In genomic region chr5:69489246-69489645, GRCh38 we compare ENCODE assay signal across 29 cellular contexts.
"Had no signal": no experiment of that assay in that cellular context is flagged by ENCODE, and none has a peak within 500 bp of the region (broad histone marks: within the 10 kb centered on the region; RNA-seq: fewer than 3 reads in every experiment).

No MANE protein-coding gene starts in this region.

- H3K4me3 Mint-ChIP-seq: activated B cell treated with CpG ODN at 0.5 μM for 24 hours; activated T-cell treated with anti-CD3 and anti-CD28 coated beads, Interleukin-2, amount 50 U/mL, for 72 hours; immature natural killer cell; mesothelial cell of epicardium; naive thymus-derived CD4-positive, alpha-beta T cell; stimulated activated effector memory CD8-positive, alpha-beta T cell treated with anti-CD3 and anti-CD28 coated beads, Interleukin-12 subunit alpha, Interleukin-12 subunit beta, amount 100 ng/mL, for 72 hours; stimulated activated naive CD8-positive, alpha-beta T cell treated with anti-CD3 and anti-CD28 coated beads, Interleukin-15, Interleukin-2, amounts not matched to agents 100 ng/mL and 50 ng/mL, for 24 hours had no signal

- H3K9me3 Mint-ChIP-seq: activated B cell treated with CpG ODN at 0.5 μM for 24 hours; activated naive CD4-positive, alpha-beta T cell treated with anti-CD3 and anti-CD28 coated beads, Interleukin-2, amount 50 U/mL, for 72 hours; activated T-cell treated with anti-CD3 and anti-CD28 coated beads, Interleukin-2, amount 50 U/mL, for 72 hours; brain; immature natural killer cell; mesothelial cell of epicardium; naive thymus-derived CD4-positive, alpha-beta T cell; neural crest cell; stimulated activated effector memory CD8-positive, alpha-beta T cell treated with anti-CD3 and anti-CD28 coated beads, Interleukin-12 subunit alpha, Interleukin-12 subunit beta, amount 100 ng/mL, for 72 hours; stimulated activated naive CD8-positive, alpha-beta T cell treated with anti-CD3 and anti-CD28 coated beads, Interleukin-15, Interleukin-2, amounts not matched to agents 100 ng/mL and 50 ng/mL, for 24 hours had no signal

- DNase-seq: activated B cell treated with CpG ODN at 0.5 μM for 24 hours; activated CD4-positive, alpha-beta T cell treated with anti-CD3 and anti-CD28 coated beads for 4 hours; activated CD4-positive, alpha-beta T cell treated with anti-CD3 and anti-CD28 coated beads, Interleukin-2, amount 50 U/mL, for 4 hours; activated naive CD4-positive, alpha-beta T cell; activated T-cell treated with anti-CD3 and anti-CD28 coated beads for 4 hours; activated T-cell treated with anti-CD3 and anti-CD28 coated beads, Interleukin-2, amount 50 U/mL, for 72 hours; aorta; dorsolateral prefrontal cortex; effector memory CD4-positive, alpha-beta T cell; erythroblast; hippocampal formation; immature natural killer cell; naive thymus-derived CD4-positive, alpha-beta T cell; posterior cingulate gyrus; stimulated activated CD4-positive, alpha-beta T cell treated with anti-CD3 and anti-CD28 coated beads, Interleukin-12 subunit alpha, Interleukin-12 subunit beta, amount 100 ng/mL, for 4 hours; stimulated activated CD4-positive, alpha-beta T cell treated with anti-CD3 and anti-CD28 coated beads, Interleukin-4, amount 100 ng/mL, for 1 hour; substantia nigra; T-helper 2 cell; upper lobe of left lung had no signal

- H3K27ac ChIP-seq: coronary artery, dorsolateral prefrontal cortex, gastroesophageal sphincter, skin epidermis, upper lobe of left lung had no signal

- H3K27ac Mint-ChIP-seq: activated B cell treated with CpG ODN at 0.5 μM for 24 hours; activated naive CD4-positive, alpha-beta T cell treated with anti-CD3 and anti-CD28 coated beads, Interleukin-2, amount 50 U/mL, for 72 hours; activated T-cell treated with anti-CD3 and anti-CD28 coated beads, Interleukin-2, amount 50 U/mL, for 72 hours; immature natural killer cell; mesothelial cell of epicardium; naive thymus-derived CD4-positive, alpha-beta T cell; stimulated activated effector memory CD8-positive, alpha-beta T cell treated with anti-CD3 and anti-CD28 coated beads, Interleukin-12 subunit alpha, Interleukin-12 subunit beta, amount 100 ng/mL, for 72 hours; stimulated activated naive CD8-positive, alpha-beta T cell treated with anti-CD3 and anti-CD28 coated beads, Interleukin-15, Interleukin-2, amounts not matched to agents 100 ng/mL and 50 ng/mL, for 24 hours had no signal

- H3K4me3 ChIP-seq: coronary artery, dorsolateral prefrontal cortex, gastroesophageal sphincter, skin epidermis, upper lobe of left lung had no signal

- H3K36me3 Mint-ChIP-seq: activated naive CD4-positive, alpha-beta T cell treated with anti-CD3 and anti-CD28 coated beads, Interleukin-2, amount 50 U/mL, for 72 hours; brain; immature natural killer cell; mesothelial cell of epicardium; naive thymus-derived CD4-positive, alpha-beta T cell; stimulated activated effector memory CD8-positive, alpha-beta T cell treated with anti-CD3 and anti-CD28 coated beads, Interleukin-12 subunit alpha, Interleukin-12 subunit beta, amount 100 ng/mL, for 72 hours had no signal

- ATAC-seq: activated naive CD4-positive, alpha-beta T cell treated with anti-CD3 and anti-CD28 coated beads, Interleukin-2, amount 50 U/mL, for 72 hours; activated T-cell treated with anti-CD3 and anti-CD28 coated beads, Interleukin-2, amount 50 U/mL, for 72 hours; gastroesophageal sphincter; naive thymus-derived CD4-positive, alpha-beta T cell; sciatic nerve; stimulated activated effector memory CD8-positive, alpha-beta T cell treated with anti-CD3 and anti-CD28 coated beads, Interleukin-12 subunit alpha, Interleukin-12 subunit beta, amount 100 ng/mL, for 72 hours had no signal

- H3K9me3 ChIP-seq: gastroesophageal sphincter, upper lobe of left lung had no signal

- H3K36me3 ChIP-seq: gastroesophageal sphincter, upper lobe of left lung had no signal
